Comparison of ENCODE assay signal across 13 cellular contexts in the genomic region with DNA sequence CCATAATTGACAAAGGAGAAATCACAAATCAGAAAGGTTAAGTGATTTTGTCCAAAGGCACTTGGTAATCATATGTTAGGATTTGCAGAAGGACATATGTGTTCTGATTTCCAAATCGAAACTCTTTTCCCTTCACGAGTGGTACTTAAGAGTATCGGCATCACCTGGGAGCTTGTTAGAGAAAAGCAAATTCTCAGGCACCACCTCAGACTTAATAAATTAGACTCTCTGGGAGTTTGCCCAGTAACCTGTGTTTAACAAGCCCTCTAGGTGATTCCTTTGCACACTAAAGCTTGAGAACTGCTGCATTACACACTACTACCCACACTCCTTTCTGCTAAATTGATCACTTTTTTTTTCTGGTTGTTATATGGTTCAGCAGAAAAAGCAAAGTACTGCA.
DNase-seq lines count a peak whose midpoint lies in the region; ATAC-seq, FAIRE-seq and TF ChIP-seq lines count a peak whose summit lies in the region.
"Had no signal": no experiment of that assay in that cellular context is flagged by ENCODE, and none has a peak within 500 bp of the region (broad histone marks: within the 10 kb centered on the region; RNA-seq: fewer than 3 reads in every experiment).

No MANE protein-coding gene starts in this region.

- no peaks in the 10 kb centered on the region for H3K27me3 Mint-ChIP-seq in GM23338 (ENCODE audit: insufficient read depth, low read depth, poor library complexity)

- no peaks in the 10 kb centered on the region for H4K20me1 ChIP-seq in GM23338 (replicated peaks; ENCODE audit: insufficient read depth)
- no peaks in the 10 kb centered on the region for H4K20me1 ChIP-seq in PC-9 (ENCODE audit: insufficient read depth)

- H3K4me3 ChIP-seq in A549 (no peak overlapping the region), GM23338 (no peak overlapping the region), PC-9 (no peak overlapping the region), lower lobe of right lung (no peak overlapping the region), vagina (no peak overlapping the region)

- no peaks in the 10 kb centered on the region for H3F3A ChIP-seq in GM23338 (replicated peaks; ENCODE audit: low read depth)
- no peaks in the 10 kb centered on the region; the same call in 1 of the 2 replicates for H3F3A ChIP-seq in PC-9 (ENCODE audit: insufficient read depth, low read depth)

- TF ChIP-seq RAD21 in A549 (conservative IDR thresholded peaks at IDR 0.05 in 1 of 2, IDR thresholded peaks at IDR 0.05 in 1 of 2), result no peak

- POLR2A ChIA-PET in A549 (lab: Yijun Ruan, JAX), result no interaction called here
- POLR2A ChIA-PET in PC-9 (lab: Charles Lee; ENCODE audit: unreplicated experiment), result no interaction called here

- H3K9me3 ChIP-seq in A549 (no peaks in the 10 kb centered on the region), PC-9 (ENCODE audit: insufficient read depth, low read depth) (no peaks in the 10 kb centered on the region), lower lobe of right lung (no peaks in the 10 kb centered on the region), vagina (no peaks in the 10 kb centered on the region)
- H3K9me3 ChIP-seq: Caco-2 had no signal

- H3K27me3 ChIP-seq in GM23338 (ENCODE audit: insufficient read depth) (no peaks in the 10 kb centered on the region), PC-9 (ENCODE audit: insufficient read depth, low read depth) (no peaks in the 10 kb centered on the region), lower lobe of right lung (ENCODE audit: low read depth) (no peaks in the 10 kb centered on the region), vagina (no peaks in the 10 kb centered on the region)

- TF ChIP-seq CTCF in A549 (IDR thresholded peaks at IDR 0.05), result no peak
- TF ChIP-seq CTCF in GM23338 (conservative IDR thresholded peaks at IDR 0.05; ENCODE audit: low read depth in 2 of 2), result no peak
- no peak for TF ChIP-seq CTCF in PC-9 (conservative IDR thresholded peaks at IDR 0.05)
- no peak for TF ChIP-seq CTCF in lower lobe of right lung (IDR thresholded peaks at IDR 0.05)
- TF ChIP-seq CTCF in vagina (IDR thresholded peaks at IDR 0.05), result no peak

- no peaks in the 10 kb centered on the region for H3K36me3 Mint-ChIP-seq in GM23338 (ENCODE audit: low read depth)

- H3K4me1 Mint-ChIP-seq in GM23338, result peaks cover 8% of the 10 kb centered on the region
- H3K4me1 Mint-ChIP-seq: CD8-positive, alpha-beta memory T cell had no signal

- no peaks in the 10 kb centered on the region for H3K79me2 ChIP-seq in GM23338 (replicated peaks; ENCODE audit: insufficient read depth)
- no peaks in the 10 kb centered on the region for H3K79me2 ChIP-seq in PC-9 (ENCODE audit: low read depth)

- no peaks in the 10 kb centered on the region for H3K9me2 ChIP-seq in GM23338 (ENCODE audit: insufficient read depth)
- no peaks in the 10 kb centered on the region for H3K9me2 ChIP-seq in PC-9 (ENCODE audit: insufficient read depth)

- BruUV-seq in PC-9 (replicated peaks; lab: Mats Ljungman, UMichigan), result no TSS peak

- TF ChIP-seq POLR2A in A549 (IDR thresholded peaks at IDR 0.05; ENCODE audit: low read length) (no peak), vagina (IDR thresholded peaks at IDR 0.05) (no peak)

- H3K4me3 Mint-ChIP-seq in GM23338, result no peak overlapping the region
- H3K4me3 Mint-ChIP-seq: CD8-positive, alpha-beta memory T cell; HFFc6 had no signal

- peak overlapping the region; percentile 50 for H2AFZ ChIP-seq in GM23338
- 0 out of 2 replicates have a peak overlapping the region, but pooled peaks have one; percentile 41 for H2AFZ ChIP-seq in PC-9

- DNase-seq in A549 (ENCODE audit: low read depth in 1 of 2, low spot score in 1 of 2), result no peak
- no peak for DNase-seq in GM23338 (ENCODE audit: low spot score)
- DNase-seq in PC-9, result no peak
- DNase-seq in lower lobe of right lung, result no peak
- DNase-seq in vagina (ENCODE audit: extremely low spot score in 2 of 2), result no peak
- DNase-seq in activated CD8-positive, alpha-beta memory T cell treated with anti-CD3 and anti-CD28 coated beads, Interleukin-2, amount 50 U/mL, for 48 hours, result no peak
- DNase-seq: Caco-2; CD8-positive, alpha-beta memory T cell; GF-D8; HFFc6 had no signal

- no peak for FAIRE-seq in A549 (lab: Jason Lieb, UNC)
- FAIRE-seq: A204.1, GM19239 had no signal

- CTCF ChIA-PET in A549 (lab: Yijun Ruan, JAX), result no interaction called here
- CTCF ChIA-PET in PC-9 (lab: Charles Lee), result no interaction called here

- H3K36me3 ChIP-seq in GM23338 (ENCODE audit: insufficient read depth) (no peaks in the 10 kb centered on the region), PC-9 (ENCODE audit: low read depth) (no peaks in the 10 kb centered on the region), lower lobe of right lung (no peaks in the 10 kb centered on the region), vagina (no peaks in the 10 kb centered on the region)

- H3K27ac ChIP-seq in A549, result peak overlapping the region; percentile 24 to 43; a peak in 1 of 6 replicates
- H3K27ac ChIP-seq in GM23338 (ENCODE audit: low read depth), result no peak overlapping the region
- H3K27ac ChIP-seq in PC-9, result no peak overlapping the region
- no peak overlapping the region for H3K27ac ChIP-seq in lower lobe of right lung
- no peak overlapping the region for H3K27ac ChIP-seq in vagina

- no peaks in the 10 kb centered on the region for H3K9me3 Mint-ChIP-seq in GM23338
- H3K9me3 Mint-ChIP-seq: CD8-positive, alpha-beta memory T cell had no signal

- no peak overlapping the region for H3K27ac Mint-ChIP-seq in GM23338
- H3K27ac Mint-ChIP-seq: CD8-positive, alpha-beta memory T cell; HFFc6 had no signal

- H3K4me2 ChIP-seq in A549 (peak overlapping the region; percentile 58), GM23338 (no peak overlapping the region), PC-9 (no peak overlapping the region)

- WGBS in A549 (ENCODE audit: missing lambda C conversion rate), result 51% methylated on average over 3 of the region's 3 CpGs

- H3K4me1 ChIP-seq in A549, result peaks cover 19% of the 10 kb centered on the region
- no peaks in the 10 kb centered on the region; the same call in 1 of the 2 replicates for H3K4me1 ChIP-seq in GM23338 (ENCODE audit: insufficient read depth)
- H3K4me1 ChIP-seq in PC-9 (replicated peaks; ENCODE audit: insufficient read depth), result no peaks in the 10 kb centered on the region
- H3K4me1 ChIP-seq in lower lobe of right lung, result peaks cover 4% of the 10 kb centered on the region
- no peaks in the 10 kb centered on the region for H3K4me1 ChIP-seq in vagina
- H3K4me1 ChIP-seq: Caco-2 had no signal

- TF ChIP-seq EP300 in A549 (IDR thresholded peaks at IDR 0.05), result no peak

- ATAC-seq in A549, result no peak
- ATAC-seq in GM23338, result no peak
- ATAC-seq in lower lobe of right lung, result peak; percentile 51 to 59
- ATAC-seq in HG03521 (IDR thresholded peaks at IDR 0.05; ENCODE audit: unreplicated experiment), result no peak

- intact Hi-C loops in PC-9 (cut with micrococcal nuclease; ENCODE audit: unreplicated experiment), result no loop called here
- intact Hi-C loops in lower lobe of right lung (cut with DNase I), result no loop called here
- intact Hi-C loops in vagina (cut with DNase I), result no loop called here

TF ChIP-seq in A549, 52 proteins besides CTCF, POLR2A, EP300 and RAD21:
- TF ChIP-seq EHMT2 (IDR thresholded peaks at IDR 0.05; ENCODE audit: low read depth), result no peak
- TF ChIP-seq, protein P1, sequence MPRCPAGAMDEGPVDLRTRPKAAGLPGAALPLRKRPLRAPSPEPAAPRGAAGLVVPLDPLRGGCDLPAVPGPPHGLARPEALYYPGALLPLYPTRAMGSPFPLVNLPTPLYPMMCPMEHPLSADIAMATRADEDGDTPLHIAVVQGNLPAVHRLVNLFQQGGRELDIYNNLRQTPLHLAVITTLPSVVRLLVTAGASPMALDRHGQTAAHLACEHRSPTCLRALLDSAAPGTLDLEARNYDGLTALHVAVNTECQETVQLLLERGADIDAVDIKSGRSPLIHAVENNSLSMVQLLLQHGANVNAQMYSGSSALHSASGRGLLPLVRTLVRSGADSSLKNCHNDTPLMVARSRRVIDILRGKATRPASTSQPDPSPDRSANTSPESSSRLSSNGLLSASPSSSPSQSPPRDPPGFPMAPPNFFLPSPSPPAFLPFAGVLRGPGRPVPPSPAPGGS (IDR thresholded peaks at IDR 0.05), result no peak
- TF ChIP-seq, protein P2, sequence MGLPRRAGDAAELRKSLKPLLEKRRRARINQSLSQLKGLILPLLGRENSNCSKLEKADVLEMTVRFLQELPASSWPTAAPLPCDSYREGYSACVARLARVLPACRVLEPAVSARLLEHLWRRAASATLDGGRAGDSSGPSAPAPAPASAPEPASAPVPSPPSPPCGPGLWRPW (IDR thresholded peaks at IDR 0.05), result no peak
- no peak for TF ChIP-seq FOSL2 (IDR thresholded peaks at IDR 0.05)
- no peak for TF ChIP-seq FOSL2 (CRISPR knock-in tag; IDR thresholded peaks at IDR 0.05)
- no peak for TF ChIP-seq POLR2AphosphoS2 (conservative IDR thresholded peaks at IDR 0.05; ENCODE audit: low read length)

TF ChIP-seq in GM23338, 12 proteins besides CTCF, POLR2A, EP300 and RAD21 (continues in another document):
- TF ChIP-seq POLR2AphosphoS5 (IDR thresholded peaks at IDR 0.05; ENCODE audit: low read depth) (no peak), JUNB (IDR thresholded peaks at IDR 0.05; ENCODE audit: unreplicated experiment) (no peak), ZNF331 (CRISPR knock-in tag; IDR thresholded peaks at IDR 0.05; ENCODE audit: low read depth) (no peak), EZH2 (IDR thresholded peaks at IDR 0.05; ENCODE audit: low read depth, unreplicated experiment) (no peak), STAT1 (IDR thresholded peaks at IDR 0.05; ENCODE audit: unreplicated experiment) (no peak), ETS1 (IDR thresholded peaks at IDR 0.05) (no peak), CREB1 (CRISPR knock-in tag; IDR thresholded peaks at IDR 0.05; ENCODE audit: low read depth) (no peak), NANOG (IDR thresholded peaks at IDR 0.05; ENCODE audit: borderline replicate concordance) (no peak)

Comparison
In these comparisons a context has a peak if more than half of its experiments do, and no peak if none do; other contexts are left out.
1. ATAC-seq: peak in lower lobe of right lung (2 of 2); none in A549 (0 of 2), GM23338 (single experiment) and HG03521 (single experiment).
2. H3K27ac ChIP-seq: peak in A549 (2 of 2); none in GM23338 (single experiment), PC-9 (single experiment), lower lobe of right lung (single experiment) and vagina (single experiment).